ENCODE assay signal across 32 cellular contexts in the genomic region with DNA sequence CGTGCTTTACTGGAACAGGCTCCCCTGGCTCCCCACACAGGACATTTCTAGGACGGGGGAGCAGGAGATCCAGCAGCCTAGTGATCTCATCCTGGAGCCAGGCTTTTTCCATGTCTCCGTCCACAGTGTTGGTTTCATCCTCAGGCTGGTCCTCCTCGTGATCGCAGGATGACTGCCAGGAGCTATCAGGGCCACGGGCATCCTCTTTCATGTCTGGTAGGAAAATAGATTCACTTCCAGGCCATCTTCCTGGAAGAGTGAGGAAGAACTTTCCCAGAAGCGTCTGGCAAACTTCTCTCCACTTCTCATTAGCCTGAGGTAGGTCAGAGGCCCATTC.
"Had no signal": no experiment of that assay in that cellular context is flagged by ENCODE, and none has a peak within 500 bp of the region (broad histone marks: within the 10 kb centered on the region; RNA-seq: fewer than 3 reads in every experiment).

No MANE protein-coding gene starts in this region.

- H3K4me3 Mint-ChIP-seq: activated naive CD4-positive, alpha-beta T cell treated with anti-CD3 and anti-CD28 coated beads for 36 hours; activated T-helper 1 cell treated with anti-CD3 and anti-CD28 coated beads, Interleukin-12 subunit alpha, Interleukin-12 subunit beta, Interleukin-2, Interleukin-4 antibody, amounts not matched to agents 30 ng/mL and 10 ng/mL and 1 ng/mL, durations not matched to agents 14 hours and 24 hours and 36 hours; dendritic cell treated with granulocyte-macrophage colony-stimulating factor and Interleukin-4, amounts not matched to agents 40 ng/mL and 50 ng/mL, for 4 days; endodermal cell; natural killer cell treated with Interleukin-12 subunit alpha and Interleukin-12 subunit beta and Interleukin-15 and Interleukin-18, amount 100 ng/mL, for 72 hours; stimulated activated effector memory CD8-positive, alpha-beta T cell treated with anti-CD3 and anti-CD28 coated beads, Interleukin-12 subunit alpha, Interleukin-12 subunit beta, amount 100 ng/mL, for 72 hours; stimulated activated naive CD8-positive, alpha-beta T cell treated with anti-CD3 and anti-CD28 coated beads, Interleukin-15, Interleukin-2, amounts not matched to agents 100 ng/mL and 50 ng/mL, for 24 hours; T-helper 17 cell; type B pancreatic cell had no signal

- H3K9me3 Mint-ChIP-seq: activated naive CD4-positive, alpha-beta T cell treated with anti-CD3 and anti-CD28 coated beads for 36 hours; activated T-helper 1 cell treated with anti-CD3 and anti-CD28 coated beads, Interleukin-12 subunit alpha, Interleukin-12 subunit beta, Interleukin-2, Interleukin-4 antibody, amounts not matched to agents 30 ng/mL and 10 ng/mL and 1 ng/mL, durations not matched to agents 14 hours and 24 hours and 36 hours; dendritic cell treated with granulocyte-macrophage colony-stimulating factor and Interleukin-4, amounts not matched to agents 40 ng/mL and 50 ng/mL, for 4 days; endodermal cell; natural killer cell treated with Interleukin-12 subunit alpha and Interleukin-12 subunit beta and Interleukin-15 and Interleukin-18, amount 100 ng/mL, for 72 hours; stimulated activated effector memory CD8-positive, alpha-beta T cell treated with anti-CD3 and anti-CD28 coated beads, Interleukin-12 subunit alpha, Interleukin-12 subunit beta, amount 100 ng/mL, for 72 hours; stimulated activated naive CD8-positive, alpha-beta T cell treated with anti-CD3 and anti-CD28 coated beads, Interleukin-15, Interleukin-2, amounts not matched to agents 100 ng/mL and 50 ng/mL, for 24 hours; type B pancreatic cell had no signal

- H3K4me3 ChIP-seq: esophagus muscularis mucosa, heart left ventricle, left lung, lung, pancreas, right atrium auricular region, thoracic aorta, vagina had no signal

- H3K27ac Mint-ChIP-seq: activated naive CD4-positive, alpha-beta T cell treated with anti-CD3 and anti-CD28 coated beads for 36 hours; activated T-helper 1 cell treated with anti-CD3 and anti-CD28 coated beads, Interleukin-12 subunit alpha, Interleukin-12 subunit beta, Interleukin-2, Interleukin-4 antibody, amounts not matched to agents 30 ng/mL and 10 ng/mL and 1 ng/mL, durations not matched to agents 14 hours and 24 hours and 36 hours; dendritic cell treated with granulocyte-macrophage colony-stimulating factor and Interleukin-4, amounts not matched to agents 40 ng/mL and 50 ng/mL, for 4 days; endodermal cell; natural killer cell treated with Interleukin-12 subunit alpha and Interleukin-12 subunit beta and Interleukin-15 and Interleukin-18, amount 100 ng/mL, for 72 hours; stimulated activated effector memory CD8-positive, alpha-beta T cell treated with anti-CD3 and anti-CD28 coated beads, Interleukin-12 subunit alpha, Interleukin-12 subunit beta, amount 100 ng/mL, for 72 hours; stimulated activated naive CD8-positive, alpha-beta T cell treated with anti-CD3 and anti-CD28 coated beads, Interleukin-15, Interleukin-2, amounts not matched to agents 100 ng/mL and 50 ng/mL, for 24 hours; T-helper 17 cell had no signal

- H3K4me1 ChIP-seq: esophagus muscularis mucosa, pancreas, right atrium auricular region, vagina had no signal

- H3K27me3 ChIP-seq: esophagus muscularis mucosa, heart left ventricle, left lung, pancreas, right atrium auricular region, vagina had no signal

- ATAC-seq: activated CD4-positive, CD25-positive, alpha-beta regulatory T cell treated with anti-CD3 and anti-CD28 coated beads, Interleukin-2, amount 50 U/mL, for 24 hours; heart left ventricle; left lung; natural killer cell treated with Interleukin-12 subunit alpha and Interleukin-12 subunit beta and Interleukin-15 and Interleukin-18, amount 100 ng/mL, for 72 hours; pancreas; SK-N-SH treated with all-trans-retinoic acid at 6 μM for 48 hours; stimulated activated effector memory CD8-positive, alpha-beta T cell treated with anti-CD3 and anti-CD28 coated beads, Interleukin-12 subunit alpha, Interleukin-12 subunit beta, amount 100 ng/mL, for 72 hours; T-helper 17 cell had no signal

- DNase-seq: activated CD4-positive, alpha-beta T cell treated with anti-CD3 and anti-CD28 coated beads for 48 hours; activated CD4-positive, alpha-beta T cell treated with anti-CD3 and anti-CD28 coated beads, Interleukin-2, amount 50 U/mL, for 48 hours; activated CD8-positive, alpha-beta memory T cell treated with anti-CD3 and anti-CD28 coated beads, Interleukin-2, amount 50 U/mL, for 4 hours; activated effector memory CD4-positive, alpha-beta T cell treated with anti-CD3 and anti-CD28 coated beads, Interleukin-2, amount 50 U/mL, for 16 hours; activated naive CD4-positive, alpha-beta T cell treated with anti-CD3 and anti-CD28 coated beads for 36 hours; activated T-cell treated with anti-CD3 and anti-CD28 coated beads, Interleukin-2, amount 50 U/mL, for 1 hour; amniotic stem cell; central memory CD4-positive, alpha-beta T cell; endodermal cell; heart left ventricle; kidney glomerular epithelial cell; left lung; mesendoderm; stimulated activated CD4-positive, alpha-beta T cell treated with anti-CD3 and anti-CD28 coated beads, Interleukin-12 subunit alpha, Interleukin-12 subunit beta, amount 100 ng/mL, for 4 hours; stimulated activated CD4-positive, alpha-beta T cell treated with anti-CD3 and anti-CD28 coated beads, Interleukin-4, amount 100 ng/mL, for 24 hours; T-helper 17 cell; T1000; WERI-Rb-1 had no signal

- H3K36me3 Mint-ChIP-seq: natural killer cell treated with Interleukin-12 subunit alpha and Interleukin-12 subunit beta and Interleukin-15 and Interleukin-18, amount 100 ng/mL, for 72 hours; stimulated activated effector memory CD8-positive, alpha-beta T cell treated with anti-CD3 and anti-CD28 coated beads, Interleukin-12 subunit alpha, Interleukin-12 subunit beta, amount 100 ng/mL, for 72 hours; type B pancreatic cell had no signal

- H3K4me1 Mint-ChIP-seq: endodermal cell had no signal

- H3K36me3 ChIP-seq: esophagus muscularis mucosa, heart left ventricle, left lung, pancreas, right atrium auricular region, thoracic aorta, vagina, WERI-Rb-1 had no signal

- H3K9me3 ChIP-seq: esophagus muscularis mucosa, heart left ventricle, left lung, pancreas, right atrium auricular region, thoracic aorta, vagina had no signal

- H3K27ac ChIP-seq: esophagus muscularis mucosa, heart left ventricle, left lung, pancreas, right atrium auricular region, thoracic aorta, vagina, WERI-Rb-1 had no signal

- H3K27me3 Mint-ChIP-seq: natural killer cell treated with Interleukin-12 subunit alpha and Interleukin-12 subunit beta and Interleukin-15 and Interleukin-18, amount 100 ng/mL, for 72 hours; stimulated activated naive CD8-positive, alpha-beta T cell treated with anti-CD3 and anti-CD28 coated beads, Interleukin-15, Interleukin-2, amounts not matched to agents 100 ng/mL and 50 ng/mL, for 24 hours; type B pancreatic cell had no signal
